Comparison of ENCODE assay signal across 15 cellular contexts in the genomic region with DNA sequence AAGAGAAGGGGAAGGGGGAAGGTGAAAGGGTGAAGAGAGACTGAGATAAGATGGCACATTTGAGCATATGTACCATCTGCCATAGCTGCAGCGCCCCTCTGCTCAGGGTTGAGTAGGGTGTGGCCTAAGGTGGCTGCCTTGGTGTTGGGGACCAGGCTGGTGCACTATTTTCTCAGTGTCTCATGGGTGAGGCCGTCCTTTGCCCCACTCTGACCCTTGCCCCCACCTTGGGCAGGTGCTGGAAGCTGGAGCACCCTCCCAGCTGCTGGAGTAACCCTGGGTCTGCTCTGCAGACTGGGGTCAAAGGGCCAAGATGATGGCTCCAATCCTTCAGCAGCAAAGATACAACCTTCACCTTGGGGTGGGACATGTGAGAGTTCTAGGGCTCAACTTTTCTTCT.
DNase-seq lines count a peak whose midpoint lies in the region; ATAC-seq, FAIRE-seq and TF ChIP-seq lines count a peak whose summit lies in the region.
"Had no signal": no experiment of that assay in that cellular context is flagged by ENCODE, and none has a peak within 500 bp of the region (broad histone marks: within the 10 kb centered on the region; RNA-seq: fewer than 3 reads in every experiment).

No MANE protein-coding gene starts in this region.

- H3K18ac ChIP-seq in mesenchymal stem cell (ENCODE audit: low read depth in 1 of 2, low read length in 2 of 2): no peak overlapping the region

- no peak overlapping the region for H2AK5ac ChIP-seq in mesenchymal stem cell (ENCODE audit: low read length, severe bottlenecking)

- H3K9ac ChIP-seq in mesenchymal stem cell (ENCODE audit: low read length): no peak overlapping the region
- H3K9ac ChIP-seq in HepG2 (ENCODE audit: insufficient read depth, low read depth, low read length): no peak overlapping the region
- H3K9ac ChIP-seq: BLaER1 treated with 17β-estradiol and CSF1 and Interleukin-3, amounts not matched to agents 10 nM and 100 nM; KMS-11 had no signal

- no peak overlapping the region for H2BK5ac ChIP-seq in mesenchymal stem cell (ENCODE audit: low read depth, low read length, poor library complexity, severe bottlenecking)

- 75% methylated on average over 2 of the region's 2 CpGs for WGBS in mesenchymal stem cell
- WGBS in HepG2 (ENCODE audit: low lambda C conversion rate): 100% methylated on average over 1 of the region's 2 CpGs

- H2BK15ac ChIP-seq in mesenchymal stem cell (ENCODE audit: low read depth, poor library complexity, severe bottlenecking): no peak overlapping the region

- peak; percentile 56 for DNase-seq in cardiac septum (ENCODE audit: low spot score)
- no peak for DNase-seq in left cardiac atrium
- DNase-seq in coronary artery (ENCODE audit: low spot score): peak; percentile 40
- peak; percentile 39 for DNase-seq in left lobe of liver (ENCODE audit: low spot score)
- DNase-seq in mesenchymal stem cell: no peak
- no peak for DNase-seq in SHP77 (lab: John Stamatoyannopoulos, UW)
- DNase-seq in HepG2 (ENCODE audit: low spot score): no peak
- DNase-seq: CD8-positive, alpha-beta T cell; NCI-H1417; NCI-H187 treated with DMSO at 0.1 percent for 48 hours; NCI-H226; PC-9 had no signal

- intact Hi-C loops in cardiac septum (cut with DNase I): no loop called here
- intact Hi-C loops in left cardiac atrium (cut with DNase I): no loop called here
- intact Hi-C loops in HepG2 (cut with micrococcal nuclease; ENCODE audit: unreplicated experiment): no loop called here

- TF ChIP-seq CTCF in coronary artery (IDR thresholded peaks at IDR 0.05) (no peak), HepG2 (CRISPR knock-in tag; IDR thresholded peaks at IDR 0.05) (no peak)

- CTCF ChIA-PET in HepG2 (lab: Yijun Ruan, JAX; ENCODE audit: low intra/inter-chr PET ratio, low total read pairs): no interaction called here

- FAIRE-seq in HepG2 (lab: Jason Lieb, UNC): no peak
- FAIRE-seq: H54 had no signal

- H3K27ac ChIP-seq in coronary artery: no peak overlapping the region
- H3K27ac ChIP-seq in mesenchymal stem cell (ENCODE audit: low read length, poor library complexity, severe bottlenecking): no peak overlapping the region
- H3K27ac ChIP-seq in HepG2 (ENCODE audit: extremely low read length, insufficient read depth, low read length): no peak overlapping the region
- H3K27ac ChIP-seq: BLaER1 treated with 17β-estradiol and CSF1 and Interleukin-3, amounts not matched to agents 10 nM and 100 nM; KMS-11; PC-9 had no signal

- no peak overlapping the region for H4K91ac ChIP-seq in mesenchymal stem cell (ENCODE audit: low read length)

- TF ChIP-seq RAD21 in HepG2 (CRISPR knock-in tag; IDR thresholded peaks at IDR 0.05): no peak

- H3K36me3 ChIP-seq in mesenchymal stem cell (ENCODE audit: control insufficient read depth in 1 of 2, insufficient read depth in 2 of 2, low read depth in 1 of 2, low read length in 2 of 2): peaks cover 0 to 6% of the 10 kb centered on the region in 2 experiments
- H3K36me3 ChIP-seq in HepG2 (replicated peaks in 1 of 2; ENCODE audit: control insufficient read depth in 1 of 2, insufficient read depth in 2 of 2, low read length in 2 of 2): no peaks in the 10 kb centered on the region
- H3K36me3 ChIP-seq: BLaER1 treated with 17β-estradiol and CSF1 and Interleukin-3, amounts not matched to agents 10 nM and 100 nM had no signal

- H3K4me1 ChIP-seq in mesenchymal stem cell (ENCODE audit: control insufficient read depth, insufficient read depth, low read depth, low read length) (peaks cover 9% of the 10 kb centered on the region), HepG2 (ENCODE audit: insufficient read depth, low read length) (peaks cover 12% of the 10 kb centered on the region)
- H3K4me1 ChIP-seq: BLaER1 treated with 17β-estradiol and CSF1 and Interleukin-3, amounts not matched to agents 10 nM and 100 nM had no signal

- H3K27me3 ChIP-seq in mesenchymal stem cell (ENCODE audit: control insufficient read depth in 1 of 2, insufficient read depth in 1 of 2, low read length in 2 of 2) (no peaks in the 10 kb centered on the region), HepG2 (ENCODE audit: control insufficient read depth in 1 of 2, insufficient read depth in 2 of 2, low read length in 2 of 2) (no peaks in the 10 kb centered on the region; a peak in 1 of 5 replicates)
- H3K27me3 ChIP-seq: BLaER1 treated with 17β-estradiol and CSF1 and Interleukin-3, amounts not matched to agents 10 nM and 100 nM had no signal

- H3K9me3 ChIP-seq in mesenchymal stem cell (ENCODE audit: control insufficient read depth, low read length) (no peaks in the 10 kb centered on the region), HepG2 (ENCODE audit: low read length) (no peaks in the 10 kb centered on the region)

- no peak overlapping the region for H2BK12ac ChIP-seq in mesenchymal stem cell (ENCODE audit: low read length in 2 of 2)

- H3K4ac ChIP-seq in mesenchymal stem cell (ENCODE audit: low read depth in 1 of 2, low read length in 2 of 2): no peak overlapping the region

- BruUV-seq in HepG2 (replicated peaks; lab: Mats Ljungman, UMichigan): no TSS peak

- ATAC-seq in left cardiac atrium: no peak
- ATAC-seq in left lobe of liver: no peak
- ATAC-seq in HepG2: no peak
- ATAC-seq: CD8-positive, alpha-beta T cell had no signal

- H3K4me3 ChIP-seq in coronary artery (no peak overlapping the region), mesenchymal stem cell (ENCODE audit: insufficient read depth in 1 of 2, low read depth in 1 of 2, low read length in 2 of 2) (no peak overlapping the region), HepG2 (replicated peaks in 1 of 3; ENCODE audit: insufficient read depth in 1 of 3, low read depth in 2 of 3, low read length in 3 of 3) (no peak overlapping the region)
- H3K4me3 ChIP-seq: BLaER1 treated with 17β-estradiol and CSF1 and Interleukin-3, amounts not matched to agents 10 nM and 100 nM; PC-9 had no signal

- no peak for TF ChIP-seq POLR2A in HepG2 (IDR thresholded peaks at IDR 0.05; ENCODE audit: insufficient read depth in 1 of 2, low read depth in 2 of 2, low read length in 2 of 2)

- H3K79me2 ChIP-seq in HepG2 (ENCODE audit: insufficient read depth, low read length): no peaks in the 10 kb centered on the region

- no peaks in the 10 kb centered on the region for H3K79me1 ChIP-seq in mesenchymal stem cell (replicated peaks; ENCODE audit: low read length, poor library complexity, severe bottlenecking)

- H2AFZ ChIP-seq in mesenchymal stem cell (ENCODE audit: low read depth, low read length): no peak overlapping the region
- no peak overlapping the region for H2AFZ ChIP-seq in HepG2 (ENCODE audit: low read length)
- H2AFZ ChIP-seq: PC-9 had no signal

- H3K14ac ChIP-seq in mesenchymal stem cell (ENCODE audit: low read length in 2 of 2): peak overlapping the region in 1 of 2 experiments; percentile 53

- H3K4me2 ChIP-seq in mesenchymal stem cell (ENCODE audit: low read length, poor library complexity, severe bottlenecking) (no peak overlapping the region), HepG2 (ENCODE audit: low read depth, low read length) (no peak overlapping the region)
- H3K4me2 ChIP-seq: BLaER1 treated with 17β-estradiol and CSF1 and Interleukin-3, amounts not matched to agents 10 nM and 100 nM; KMS-11; PC-9 had no signal

- POLR2A ChIA-PET in HepG2 (lab: Yijun Ruan, JAX): no interaction called here

- H2BK120ac ChIP-seq in mesenchymal stem cell (ENCODE audit: low read depth, low read length): no peak overlapping the region

- TF ChIP-seq EP300 in HepG2 (IDR thresholded peaks at IDR 0.05; ENCODE audit: low read depth in 2 of 2, low read length in 2 of 2) (no peak), HepG2 (CRISPR knock-in tag; IDR thresholded peaks at IDR 0.05; ENCODE audit: borderline replicate concordance) (no peak)

- H4K8ac ChIP-seq in mesenchymal stem cell (ENCODE audit: low read length): no peak overlapping the region

- in situ Hi-C loops in HepG2 (cut with HindIII; ENCODE audit: extremely low pct_ligation_motif_present, low pct_unique_long_range_greater_than_20kb): no loop called here

- no peaks in the 10 kb centered on the region for H4K20me1 ChIP-seq in HepG2 (ENCODE audit: insufficient read depth, low read length)
- H4K20me1 ChIP-seq: BLaER1 treated with 17β-estradiol and CSF1 and Interleukin-3, amounts not matched to agents 10 nM and 100 nM had no signal

- no peak overlapping the region for H3K23ac ChIP-seq in mesenchymal stem cell (ENCODE audit: low read length in 2 of 2)

TF ChIP-seq in HepG2, 621 proteins besides CTCF, POLR2A, EP300 and RAD21:
- no peak for TF ChIP-seq ZNF441 (CRISPR knock-in tag; IDR thresholded peaks at IDR 0.05; ENCODE audit: borderline replicate concordance)

Comparison
In these comparisons a context has a peak if more than half of its experiments do, and no peak if none do; other contexts are left out.
1. DNase-seq: peak in cardiac septum (single experiment), coronary artery (single experiment) and left lobe of liver (single experiment); none in left cardiac atrium (single experiment), mesenchymal stem cell (single experiment), SHP77 (0 of 2) and HepG2 (single experiment).